In genomic region chr20:46078954-46079353, GRCh38 we compare ENCODE assay signal across 26 cellular contexts. TPM values are rescaled to one million over a fixed set of nuclear protein-coding genes. Genes with fewer than 3 reads are reported as not detected.
A peak's percentile ranks its signal among the peaks of the same experiment; 100 is the strongest.
DNase-seq lines count a peak whose midpoint lies in the region; ATAC-seq and TF ChIP-seq lines count a peak whose summit lies in the region.
"Had no signal": no experiment of that assay in that cellular context is flagged by ENCODE, and none has a peak within 500 bp of the region (broad histone marks: within the 10 kb centered on the region; RNA-seq: fewer than 3 reads in every experiment).

No MANE protein-coding gene starts in this region.

- H3K9me3 Mint-ChIP-seq in activated T-helper 1 cell treated with anti-CD3 and anti-CD28 coated beads, Interleukin-12 subunit alpha, Interleukin-12 subunit beta, Interleukin-2, Interleukin-4 antibody, amounts not matched to agents 30 ng/mL and 10 ng/mL and 1 ng/mL, durations not matched to agents 14 hours and 24 hours and 36 hours = no peaks in the 10 kb centered on the region
- H3K9me3 Mint-ChIP-seq: CD8-positive, alpha-beta memory T cell; HFFc6 had no signal

- no peak for ATAC-seq in RWPE2 (ENCODE audit: low read depth)

- H3K4me3 ChIP-seq in RWPE2 (ENCODE audit: severe bottlenecking) = no peak overlapping the region
- H3K4me3 ChIP-seq: Peyer's patch, SJCRH30 had no signal

- H3K36me3 Mint-ChIP-seq in activated T-helper 1 cell treated with anti-CD3 and anti-CD28 coated beads, Interleukin-12 subunit alpha, Interleukin-12 subunit beta, Interleukin-2, Interleukin-4 antibody, amounts not matched to agents 30 ng/mL and 10 ng/mL and 1 ng/mL, durations not matched to agents 14 hours and 24 hours and 36 hours (ENCODE audit: low read depth) = peaks cover 29% of the 10 kb centered on the region

- H3K27me3 ChIP-seq in RWPE2 (ENCODE audit: insufficient read depth, poor library complexity, severe bottlenecking) = no peaks in the 10 kb centered on the region
- H3K27me3 ChIP-seq: Peyer's patch, SJCRH30 had no signal

- no peak overlapping the region for H3K27ac ChIP-seq in RWPE2 (ENCODE audit: poor library complexity, severe bottlenecking)
- H3K27ac ChIP-seq: C4-2B, HL-60, KMS-11, Peyer's patch, SJCRH30 had no signal

- peaks cover 84% of the 10 kb centered on the region for H3K36me3 ChIP-seq in RWPE2 (ENCODE audit: low read depth)

- H3K27ac Mint-ChIP-seq in activated T-helper 1 cell treated with anti-CD3 and anti-CD28 coated beads, Interleukin-12 subunit alpha, Interleukin-12 subunit beta, Interleukin-2, Interleukin-4 antibody, amounts not matched to agents 30 ng/mL and 10 ng/mL and 1 ng/mL, durations not matched to agents 14 hours and 24 hours and 36 hours = no peak overlapping the region
- H3K27ac Mint-ChIP-seq: HFFc6 had no signal

- H3K9me3 ChIP-seq in RWPE2 (ENCODE audit: severe bottlenecking) = no peaks in the 10 kb centered on the region
- H3K9me3 ChIP-seq: Peyer's patch, SJCRH30 had no signal

- no peaks in the 10 kb centered on the region for H3K27me3 Mint-ChIP-seq in activated T-helper 1 cell treated with anti-CD3 and anti-CD28 coated beads, Interleukin-12 subunit alpha, Interleukin-12 subunit beta, Interleukin-2, Interleukin-4 antibody, amounts not matched to agents 30 ng/mL and 10 ng/mL and 1 ng/mL, durations not matched to agents 14 hours and 24 hours and 36 hours (ENCODE audit: insufficient read depth)
- H3K27me3 Mint-ChIP-seq: CD8-positive, alpha-beta memory T cell had no signal

- DNase-seq in Ammon's horn (ENCODE audit: low spot score) (peak; percentile 51), RWPE2 (ENCODE audit: low spot score) (peak; percentile 13), foreskin melanocyte (peak; percentile 87), pons (ENCODE audit: low spot score) (peak; percentile 73), NCI-H345 (lab: John Stamatoyannopoulos, UW) (no peak)
- no peak for DNase-seq in stimulated activated naive CD4-positive, alpha-beta T cell treated with Interleukin-2 at 50 U/mL for 16 hours (lab: John Stamatoyannopoulos, UW)
- no peak for DNase-seq in activated T-helper 1 cell treated with anti-CD3 and anti-CD28 coated beads, Interleukin-12 subunit alpha, Interleukin-12 subunit beta, Interleukin-2, Interleukin-4 antibody, amounts not matched to agents 30 ng/mL and 10 ng/mL and 1 ng/mL, durations not matched to agents 14 hours and 24 hours and 36 hours (ENCODE audit: low spot score)
- DNase-seq: 8988T; AML-193; CD8-positive, alpha-beta memory T cell; EL; GF-D8; H7; HFFc6; NCI-H1105; NCI-H146; NCI-H2029 treated with DMSO at 0.1 percent for 48 hours; NCI-H226; NCI-H524; NCI-H774; Peyer's patch; SJCRH30 had no signal

- H3K4me1 ChIP-seq in RWPE2 (ENCODE audit: insufficient read depth, poor library complexity, severe bottlenecking) = no peaks in the 10 kb centered on the region

- no peak for TF ChIP-seq CTCF in RWPE2 (IDR thresholded peaks at IDR 0.05; ENCODE audit: poor library complexity, severe bottlenecking)

- intact Hi-C loops in activated T-helper 1 cell treated with anti-CD3 and anti-CD28 coated beads, Interleukin-12 subunit alpha, Interleukin-12 subunit beta, Interleukin-2, Interleukin-4 antibody, amounts not matched to agents 30 ng/mL and 10 ng/mL and 1 ng/mL, durations not matched to agents 14 hours and 24 hours and 36 hours (cut with micrococcal nuclease) = no loop called here

- peaks cover 15% of the 10 kb centered on the region for H3K4me1 Mint-ChIP-seq in activated T-helper 1 cell treated with anti-CD3 and anti-CD28 coated beads, Interleukin-12 subunit alpha, Interleukin-12 subunit beta, Interleukin-2, Interleukin-4 antibody, amounts not matched to agents 30 ng/mL and 10 ng/mL and 1 ng/mL, durations not matched to agents 14 hours and 24 hours and 36 hours (ENCODE audit: low read depth)

- no peak overlapping the region for H3K4me3 Mint-ChIP-seq in activated T-helper 1 cell treated with anti-CD3 and anti-CD28 coated beads, Interleukin-12 subunit alpha, Interleukin-12 subunit beta, Interleukin-2, Interleukin-4 antibody, amounts not matched to agents 30 ng/mL and 10 ng/mL and 1 ng/mL, durations not matched to agents 14 hours and 24 hours and 36 hours
- H3K4me3 Mint-ChIP-seq: CD8-positive, alpha-beta memory T cell; HFFc6 had no signal

RNA-seq across cellular contexts. Expression of gene NCOA5, which starts 10.8 kb away (rescaled TPM):
- total RNA-seq in activated T-helper 1 cell treated with anti-CD3 and anti-CD28 coated beads, Interleukin-12 subunit alpha, Interleukin-12 subunit beta, Interleukin-2, Interleukin-4 antibody, amounts not matched to agents 30 ng/mL and 10 ng/mL and 1 ng/mL, durations not matched to agents 14 hours and 24 hours and 36 hours = 30.4 and 32.9 TPM in 2 replicates

RNA-seq across cellular contexts. Expression of gene CD40, which starts 39.2 kb away (rescaled TPM):
- total RNA-seq in activated T-helper 1 cell treated with anti-CD3 and anti-CD28 coated beads, Interleukin-12 subunit alpha, Interleukin-12 subunit beta, Interleukin-2, Interleukin-4 antibody, amounts not matched to agents 30 ng/mL and 10 ng/mL and 1 ng/mL, durations not matched to agents 14 hours and 24 hours and 36 hours = 2.0 TPM in 2 replicates
- total RNA-seq: HT-29 had no signal

RNA-seq across cellular contexts. Expression of gene SLC12A5, which starts 49.9 kb away (rescaled TPM):
- 0.42 TPM in 1 of 2 replicates, not detected in the other for total RNA-seq in activated T-helper 1 cell treated with anti-CD3 and anti-CD28 coated beads, Interleukin-12 subunit alpha, Interleukin-12 subunit beta, Interleukin-2, Interleukin-4 antibody, amounts not matched to agents 30 ng/mL and 10 ng/mL and 1 ng/mL, durations not matched to agents 14 hours and 24 hours and 36 hours
- total RNA-seq: CD8-positive, alpha-beta memory T cell; HT-29; Peyer's patch had no signal

Comparison
In these comparisons a context has a peak if more than half of its experiments do, and no peak if none do; other contexts are left out.
1. DNase-seq: peak in Ammon's horn (single experiment), RWPE2 (single experiment), foreskin melanocyte (single experiment) and pons (single experiment); none in NCI-H345 (single experiment), stimulated activated naive CD4-positive, alpha-beta T cell treated with Interleukin-2 at 50 U/mL for 16 hours (single experiment) and activated T-helper 1 cell treated with anti-CD3 and anti-CD28 coated beads, Interleukin-12 subunit alpha, Interleukin-12 subunit beta, Interleukin-2, Interleukin-4 antibody, amounts not matched to agents 30 ng/mL and 10 ng/mL and 1 ng/mL, durations not matched to agents 14 hours and 24 hours and 36 hours (single experiment).